Comparison of ENCODE assay signal across 18 cellular contexts in genomic region chr14:68961361-68961760, GRCh38. TPM values are rescaled to one million over a fixed set of nuclear protein-coding genes. Genes with fewer than 3 reads are reported as not detected.
DNase-seq lines count a peak whose midpoint lies in the region; ATAC-seq and TF ChIP-seq lines count a peak whose summit lies in the region.
"Had no signal": no experiment of that assay in that cellular context is flagged by ENCODE, and none has a peak within 500 bp of the region (broad histone marks: within the 10 kb centered on the region; RNA-seq: fewer than 3 reads in every experiment).

No MANE protein-coding gene starts in this region.

- peaks cover 66% of the 10 kb centered on the region for H3K4me1 Mint-ChIP-seq in nephron progenitor cell

- H3K27me3 Mint-ChIP-seq in nephron progenitor cell (ENCODE audit: low read depth, poor library complexity), result no peaks in the 10 kb centered on the region

- H3K9me3 Mint-ChIP-seq in nephron progenitor cell, result no peaks in the 10 kb centered on the region
- H3K9me3 Mint-ChIP-seq: activated T-helper 1 cell treated with anti-CD3 and anti-CD28 coated beads, Interleukin-12 subunit alpha, Interleukin-12 subunit beta, Interleukin-2, Interleukin-4 antibody, amounts not matched to agents 30 ng/mL and 10 ng/mL and 1 ng/mL, durations not matched to agents 14 hours and 24 hours and 36 hours; mesothelial cell of epicardium had no signal

- peaks cover 13% of the 10 kb centered on the region for H3K36me3 ChIP-seq in right atrium auricular region
- no peaks in the 10 kb centered on the region for H3K36me3 ChIP-seq in colonic mucosa
- H3K36me3 ChIP-seq in uterus, result no peaks in the 10 kb centered on the region
- H3K36me3 ChIP-seq: adrenal gland, Peyer's patch had no signal

- TF ChIP-seq POLR2A in uterus (IDR thresholded peaks at IDR 0.05), result no peak

- TF ChIP-seq CTCF in right atrium auricular region (IDR thresholded peaks at IDR 0.05) (no peak), colonic mucosa (IDR thresholded peaks at IDR 0.05) (no peak), nephron progenitor cell (IDR thresholded peaks at IDR 0.05) (no peak), uterus (IDR thresholded peaks at IDR 0.05) (no peak)

- DNase-seq in right atrium auricular region (ENCODE audit: low spot score) (no peak), right cardiac atrium (no peak), colonic mucosa (no peak), nephron progenitor cell (no peak), uterus (peak in 1 of 2 donors; percentile 19), DMS153 treated with DMSO at 0.1 percent for 48 hours (lab: John Stamatoyannopoulos, UW; ENCODE audit: unreplicated experiment) (no peak), SKM-1 treated with dmso at 0.1 percent for 144 hours (lab: John Stamatoyannopoulos, UW; ENCODE audit: unreplicated experiment) (no peak)
- no peak for DNase-seq in activated CD4-positive, CD25-positive, alpha-beta regulatory T cell treated with anti-CD3 and anti-CD28 coated beads, Interleukin-2, amount 50 U/mL, for 72 hours
- DNase-seq: ACHN; activated CD4-positive, alpha-beta T cell treated with anti-CD3 and anti-CD28 coated beads, Interleukin-2, amount 50 U/mL, for 4 hours; adrenal gland; EL; foreskin keratinocyte; NCI-H748 treated with DMSO at 0.1 percent for 48 hours; Peyer's patch; small intestine had no signal

- peaks cover 6% of the 10 kb centered on the region for H3K36me3 Mint-ChIP-seq in nephron progenitor cell (ENCODE audit: low read depth)
- H3K36me3 Mint-ChIP-seq: mesothelial cell of epicardium had no signal

- intact Hi-C loops in right cardiac atrium (cut with DNase I), result no loop called here
- intact Hi-C loops in colonic mucosa (cut with DNase I), result no loop called here
- intact Hi-C loops in uterus (cut with DNase I; ENCODE audit: low total_unique reads), result loop anchor here (10.0 kb wide), 1 partner anchor 47 kb away; no protein-coding TSS in a partner anchor

- H3K27ac ChIP-seq in right atrium auricular region (peak overlapping the region; percentile 6 to 12), right cardiac atrium (ENCODE audit: low read length) (no peak overlapping the region), colonic mucosa (peak overlapping the region; percentile 5), uterus (peak overlapping the region; percentile 74 to 95)
- H3K27ac ChIP-seq: foreskin keratinocyte had no signal

- no peak overlapping the region for H3K4me3 Mint-ChIP-seq in nephron progenitor cell
- H3K4me3 Mint-ChIP-seq: activated T-helper 1 cell treated with anti-CD3 and anti-CD28 coated beads, Interleukin-12 subunit alpha, Interleukin-12 subunit beta, Interleukin-2, Interleukin-4 antibody, amounts not matched to agents 30 ng/mL and 10 ng/mL and 1 ng/mL, durations not matched to agents 14 hours and 24 hours and 36 hours; mesothelial cell of epicardium had no signal

- H3K27ac Mint-ChIP-seq in nephron progenitor cell, result peak overlapping the region; percentile 25
- H3K27ac Mint-ChIP-seq: activated T-helper 1 cell treated with anti-CD3 and anti-CD28 coated beads, Interleukin-12 subunit alpha, Interleukin-12 subunit beta, Interleukin-2, Interleukin-4 antibody, amounts not matched to agents 30 ng/mL and 10 ng/mL and 1 ng/mL, durations not matched to agents 14 hours and 24 hours and 36 hours had no signal

- 75% methylated on average over 7 of the region's 7 CpGs for WGBS in right cardiac atrium

- H3K27me3 ChIP-seq in right atrium auricular region (no peaks in the 10 kb centered on the region), right cardiac atrium (ENCODE audit: control insufficient read depth, insufficient read depth) (no peaks in the 10 kb centered on the region), colonic mucosa (no peaks in the 10 kb centered on the region), uterus (no peaks in the 10 kb centered on the region)
- H3K27me3 ChIP-seq: adrenal gland, foreskin keratinocyte, Peyer's patch had no signal

- no peak for ATAC-seq in right cardiac atrium

- H3K4me3 ChIP-seq in right atrium auricular region (no peak overlapping the region), right cardiac atrium (ENCODE audit: low read length) (no peak overlapping the region), colonic mucosa (no peak overlapping the region), uterus (no peak overlapping the region)
- H3K4me3 ChIP-seq: adrenal gland, Peyer's patch had no signal

- H3K9me3 ChIP-seq in right atrium auricular region (no peaks in the 10 kb centered on the region), right cardiac atrium (ENCODE audit: control insufficient read depth, low read length) (no peaks in the 10 kb centered on the region), colonic mucosa (no peaks in the 10 kb centered on the region), uterus (no peaks in the 10 kb centered on the region)
- H3K9me3 ChIP-seq: adrenal gland, Peyer's patch had no signal

- H3K9ac ChIP-seq in colonic mucosa (ENCODE audit: low read depth in 2 of 2, low read length in 2 of 2), result no peak overlapping the region

- H3K4me1 ChIP-seq in right atrium auricular region (peaks cover 0 to 93% of the 10 kb centered on the region in 2 donors), right cardiac atrium (ENCODE audit: control insufficient read depth, insufficient read depth, low read length) (peaks cover 36% of the 10 kb centered on the region), colonic mucosa (peaks cover 19% of the 10 kb centered on the region), uterus (peaks cover 33 to 44% of the 10 kb centered on the region in 2 donors)

RNA-seq across cellular contexts. Expression of gene ACTN1, which starts 17.7 kb away (rescaled TPM):
- total RNA-seq in right atrium auricular region, result 100 to 1,000 TPM; 170 to 316 TPM
- total RNA-seq in right cardiac atrium, result 100 to 1,000 TPM; 133 to 305 (median 171) TPM
- 80.5 TPM for polyA plus RNA-seq in right cardiac atrium
- total RNA-seq in colonic mucosa, result 100 to 1,000 TPM; 106 to 185 TPM
- 100 to 1,000 TPM; 147 to 538 (median 343) TPM for total RNA-seq in uterus
